8 cellular contexts compared by ENCODE assay signal in the genomic region with DNA sequence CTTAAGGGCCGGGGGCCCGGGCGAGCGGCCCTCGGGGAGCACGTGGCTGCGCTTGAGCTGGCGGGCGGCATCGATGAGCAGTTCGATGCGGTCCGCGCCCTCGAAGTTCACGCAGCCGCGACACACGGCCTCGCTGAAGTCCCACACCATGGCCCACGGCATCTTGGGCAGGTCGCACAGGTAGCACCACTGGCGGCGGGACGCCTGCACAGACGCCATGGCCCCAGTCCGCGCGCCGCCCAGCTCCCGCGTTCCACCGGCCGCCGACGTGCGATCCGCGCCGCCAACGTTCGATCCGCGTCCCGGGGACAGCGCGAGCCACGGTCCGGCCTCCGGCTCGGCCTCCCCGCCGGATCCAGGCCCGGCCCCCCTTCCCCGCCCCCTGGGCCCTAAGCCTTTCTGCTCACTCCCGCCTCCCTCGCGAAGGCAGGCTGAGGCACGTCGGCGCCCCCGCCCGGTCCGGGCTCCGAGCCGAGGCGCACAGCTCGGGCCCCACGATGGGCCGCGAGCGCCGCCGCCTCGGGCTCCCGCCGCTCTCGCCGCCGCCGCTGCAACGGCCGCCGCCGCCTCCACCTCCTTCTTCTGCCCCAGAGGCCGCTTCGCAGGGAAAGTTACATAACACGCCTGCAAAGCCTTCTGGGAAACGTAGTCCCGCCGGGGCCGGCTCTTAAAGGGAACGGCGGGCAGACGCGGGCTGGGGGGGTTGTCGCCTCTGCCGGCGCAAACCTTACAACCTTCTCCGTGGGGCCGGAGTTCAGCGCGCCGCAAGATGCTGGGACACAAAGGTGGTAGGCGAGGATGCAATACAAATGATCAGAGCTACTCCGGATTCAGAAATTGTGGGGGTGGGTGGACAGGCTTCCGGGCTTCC. TPM values are rescaled to one million over a fixed set of nuclear protein-coding genes. Genes with fewer than 3 reads are reported as not detected.
DNase-seq lines count a peak whose midpoint lies in the region; ATAC-seq and TF ChIP-seq lines count a peak whose summit lies in the region.

A gene with protein sequence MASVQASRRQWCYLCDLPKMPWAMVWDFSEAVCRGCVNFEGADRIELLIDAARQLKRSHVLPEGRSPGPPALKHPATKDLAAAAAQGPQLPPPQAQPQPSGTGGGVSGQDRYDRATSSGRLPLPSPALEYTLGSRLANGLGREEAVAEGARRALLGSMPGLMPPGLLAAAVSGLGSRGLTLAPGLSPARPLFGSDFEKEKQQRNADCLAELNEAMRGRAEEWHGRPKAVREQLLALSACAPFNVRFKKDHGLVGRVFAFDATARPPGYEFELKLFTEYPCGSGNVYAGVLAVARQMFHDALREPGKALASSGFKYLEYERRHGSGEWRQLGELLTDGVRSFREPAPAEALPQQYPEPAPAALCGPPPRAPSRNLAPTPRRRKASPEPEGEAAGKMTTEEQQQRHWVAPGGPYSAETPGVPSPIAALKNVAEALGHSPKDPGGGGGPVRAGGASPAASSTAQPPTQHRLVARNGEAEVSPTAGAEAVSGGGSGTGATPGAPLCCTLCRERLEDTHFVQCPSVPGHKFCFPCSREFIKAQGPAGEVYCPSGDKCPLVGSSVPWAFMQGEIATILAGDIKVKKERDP (minus strand): TSS at position 586 of the 871 bp plus-strand sequence. CDS start 367 bp downstream, at position 219.

- peak; percentile 91 for DNase-seq in DMS53 treated with DMSO at 0.1 percent for 48 hours (lab: John Stamatoyannopoulos, UW; ENCODE audit: unreplicated experiment)
- peak; percentile 97 for DNase-seq in GM23338 (ENCODE audit: low spot score)
- DNase-seq in activated T-helper 2 cell treated with anti-CD3 and anti-CD28 coated beads, Interferon-gamma antibody, Interleukin-2, Interleukin-4, amounts not matched to agents 10 μg/mL and 5 μg/mL and 100 μg/mL, durations not matched to agents 14 hours and 24 hours and 36 hours (ENCODE audit: low spot score): peak; percentile 86
- DNase-seq in fibroblast of peridontal ligament (ENCODE audit: extremely low read depth): peak; percentile 90
- peak; percentile 93 for DNase-seq in natural killer cell treated with Interleukin-12 subunit alpha and Interleukin-12 subunit beta and Interleukin-15 and Interleukin-18, amount 100 ng/mL, for 72 hours (ENCODE audit: low spot score)
- peak; percentile 82 to 92 (median 86) for DNase-seq in stimulated activated naive CD4-positive, alpha-beta T cell (lab: John Stamatoyannopoulos, UW)

- H3K9me2 ChIP-seq in GM23338 (ENCODE audit: insufficient read depth) (no peaks in the 10 kb centered on the region), Loucy (replicated peaks; ENCODE audit: low read depth, low read length) (no peaks in the 10 kb centered on the region)

- H4K20me1 ChIP-seq in GM23338 (replicated peaks; ENCODE audit: insufficient read depth) (0 out of 2 replicates have a peak, but pooled peaks cover 4% of the 10 kb centered on the region), Loucy (ENCODE audit: insufficient read depth, low read length, poor library complexity, severe bottlenecking) (peaks cover 27% of the 10 kb centered on the region)

- peak within 1 kb of the TSS; percentile 71 for H3K4me3 ChIP-seq in GM23338
- peak within 1 kb of the TSS; percentile 84 for H3K4me3 ChIP-seq in Loucy (ENCODE audit: low read length, poor library complexity, severe bottlenecking)

- H3K36me3 ChIP-seq in GM23338 (ENCODE audit: insufficient read depth) (no peaks in the 10 kb centered on the region), Loucy (ENCODE audit: insufficient read depth, low read length) (no peaks in the 10 kb centered on the region)

- peak; percentile 32 for ATAC-seq in GM23338
- peak; percentile 85 to 88 for ATAC-seq in natural killer cell treated with Interleukin-12 subunit alpha and Interleukin-12 subunit beta and Interleukin-15 and Interleukin-18, amount 100 ng/mL, for 72 hours

- H3K27ac ChIP-seq in GM23338 (ENCODE audit: low read depth): peak within 1 kb of the TSS; percentile 73

- H2AFZ ChIP-seq in GM23338: peak within 1 kb of the TSS; percentile 84
- peak within 1 kb of the TSS; percentile 88 for H2AFZ ChIP-seq in Loucy (ENCODE audit: low read length)

- peaks cover 2% of the 10 kb centered on the region; the same call in 1 of the 3 replicates for H3K9me3 Mint-ChIP-seq in GM23338
- no peaks in the 10 kb centered on the region for H3K9me3 Mint-ChIP-seq in activated T-helper 2 cell treated with anti-CD3 and anti-CD28 coated beads, Interferon-gamma antibody, Interleukin-2, Interleukin-4, amounts not matched to agents 10 μg/mL and 5 μg/mL and 100 μg/mL, durations not matched to agents 14 hours and 24 hours and 36 hours
- H3K9me3 Mint-ChIP-seq in natural killer cell treated with Interleukin-12 subunit alpha and Interleukin-12 subunit beta and Interleukin-15 and Interleukin-18, amount 100 ng/mL, for 72 hours: no peaks in the 10 kb centered on the region

- TF ChIP-seq POLR2A in Raji (IDR thresholded peaks at IDR 0.05; ENCODE audit: insufficient read depth, low read depth, low read length): peak; percentile 64

- peak within 1 kb of the TSS; percentile 99 for H3K27ac Mint-ChIP-seq in GM23338
- peak within 1 kb of the TSS; percentile 88 for H3K27ac Mint-ChIP-seq in activated T-helper 2 cell treated with anti-CD3 and anti-CD28 coated beads, Interferon-gamma antibody, Interleukin-2, Interleukin-4, amounts not matched to agents 10 μg/mL and 5 μg/mL and 100 μg/mL, durations not matched to agents 14 hours and 24 hours and 36 hours
- peak within 1 kb of the TSS; percentile 93 to 97 for H3K27ac Mint-ChIP-seq in natural killer cell treated with Interleukin-12 subunit alpha and Interleukin-12 subunit beta and Interleukin-15 and Interleukin-18, amount 100 ng/mL, for 72 hours

- peak within 1 kb of the TSS; percentile 81 for H3K4me2 ChIP-seq in GM23338
- H3K4me2 ChIP-seq in Loucy (ENCODE audit: low read depth, low read length, poor library complexity, severe bottlenecking): peak within 1 kb of the TSS; percentile 94

- 0 out of 2 replicates have a peak, but pooled peaks cover 5% of the 10 kb centered on the region for H3K79me2 ChIP-seq in GM23338 (replicated peaks; ENCODE audit: insufficient read depth)
- peaks cover 28% of the 10 kb centered on the region for H3K79me2 ChIP-seq in Loucy (ENCODE audit: insufficient read depth, low read length)

- peaks cover 8% of the 10 kb centered on the region for H3K36me3 Mint-ChIP-seq in GM23338 (ENCODE audit: low read depth)
- H3K36me3 Mint-ChIP-seq in activated T-helper 2 cell treated with anti-CD3 and anti-CD28 coated beads, Interferon-gamma antibody, Interleukin-2, Interleukin-4, amounts not matched to agents 10 μg/mL and 5 μg/mL and 100 μg/mL, durations not matched to agents 14 hours and 24 hours and 36 hours (ENCODE audit: low read depth): peaks cover 4% of the 10 kb centered on the region
- H3K36me3 Mint-ChIP-seq in natural killer cell treated with Interleukin-12 subunit alpha and Interleukin-12 subunit beta and Interleukin-15 and Interleukin-18, amount 100 ng/mL, for 72 hours: no peaks in the 10 kb centered on the region

- H3K4me1 ChIP-seq in GM23338 (ENCODE audit: insufficient read depth) (peaks cover 27% of the 10 kb centered on the region), Loucy (ENCODE audit: insufficient read depth, low read length, poor library complexity, severe bottlenecking) (peaks cover 21% of the 10 kb centered on the region)

- H3K9ac ChIP-seq in Loucy (ENCODE audit: low read depth, low read length, poor library complexity, severe bottlenecking): peak within 1 kb of the TSS; percentile 89

- intact Hi-C loops in activated T-helper 2 cell treated with anti-CD3 and anti-CD28 coated beads, Interferon-gamma antibody, Interleukin-2, Interleukin-4, amounts not matched to agents 10 μg/mL and 5 μg/mL and 100 μg/mL, durations not matched to agents 14 hours and 24 hours and 36 hours (cut with micrococcal nuclease): loop anchor here (1.0 kb wide), 3 partner anchors 17 to 110 kb away; a partner anchor contains a TSS

- no peak for TF ChIP-seq CTCF in GM23338 (conservative IDR thresholded peaks at IDR 0.05; ENCODE audit: low read depth in 2 of 2)
- TF ChIP-seq CTCF in Loucy (conservative IDR thresholded peaks at IDR 0.05; ENCODE audit: low read length): no peak

- H3K27me3 Mint-ChIP-seq in GM23338 (ENCODE audit: insufficient read depth, low read depth, poor library complexity): peaks cover 24% of the 10 kb centered on the region
- no peaks in the 10 kb centered on the region for H3K27me3 Mint-ChIP-seq in activated T-helper 2 cell treated with anti-CD3 and anti-CD28 coated beads, Interferon-gamma antibody, Interleukin-2, Interleukin-4, amounts not matched to agents 10 μg/mL and 5 μg/mL and 100 μg/mL, durations not matched to agents 14 hours and 24 hours and 36 hours (ENCODE audit: low read depth)
- H3K27me3 Mint-ChIP-seq in natural killer cell treated with Interleukin-12 subunit alpha and Interleukin-12 subunit beta and Interleukin-15 and Interleukin-18, amount 100 ng/mL, for 72 hours: peaks cover 0 to 4% of the 10 kb centered on the region in 2 donors

- H3K27me3 ChIP-seq in GM23338 (ENCODE audit: insufficient read depth) (no peaks in the 10 kb centered on the region), Loucy (ENCODE audit: insufficient read depth, low read length, poor library complexity, severe bottlenecking) (no peaks in the 10 kb centered on the region)

- peaks cover 23% of the 10 kb centered on the region for H3K4me1 Mint-ChIP-seq in GM23338
- H3K4me1 Mint-ChIP-seq in activated T-helper 2 cell treated with anti-CD3 and anti-CD28 coated beads, Interferon-gamma antibody, Interleukin-2, Interleukin-4, amounts not matched to agents 10 μg/mL and 5 μg/mL and 100 μg/mL, durations not matched to agents 14 hours and 24 hours and 36 hours (ENCODE audit: low read depth): peaks cover 15% of the 10 kb centered on the region
- peaks cover 23 to 25% of the 10 kb centered on the region in 2 donors for H3K4me1 Mint-ChIP-seq in natural killer cell treated with Interleukin-12 subunit alpha and Interleukin-12 subunit beta and Interleukin-15 and Interleukin-18, amount 100 ng/mL, for 72 hours (ENCODE audit: low read depth in 2 of 2)

- no peaks in the 10 kb centered on the region for H3K9me3 ChIP-seq in Loucy (ENCODE audit: insufficient read depth, low read depth, low read length)

- H3F3A ChIP-seq in GM23338 (replicated peaks; ENCODE audit: low read depth) (peaks cover 20% of the 10 kb centered on the region; the same call in 1 of the 2 replicates), Loucy (ENCODE audit: low read depth) (no peaks in the 10 kb centered on the region)

- H3K4me3 Mint-ChIP-seq in GM23338: peak within 1 kb of the TSS; percentile 95
- peak within 1 kb of the TSS; percentile 88 for H3K4me3 Mint-ChIP-seq in activated T-helper 2 cell treated with anti-CD3 and anti-CD28 coated beads, Interferon-gamma antibody, Interleukin-2, Interleukin-4, amounts not matched to agents 10 μg/mL and 5 μg/mL and 100 μg/mL, durations not matched to agents 14 hours and 24 hours and 36 hours (ENCODE audit: low read depth)
- H3K4me3 Mint-ChIP-seq in natural killer cell treated with Interleukin-12 subunit alpha and Interleukin-12 subunit beta and Interleukin-15 and Interleukin-18, amount 100 ng/mL, for 72 hours: peak within 1 kb of the TSS; percentile 99

RNA-seq across cellular contexts. Expression of the gene that starts here (rescaled TPM):
- 36.0 and 41.6 TPM in 2 replicates for total RNA-seq in GM23338 (2014; rRNA removed; shearing (Covaris generic))
- polyA plus RNA-seq in GM23338 (2016; fragmentation: Nextera tagmentation; extraction: Ambion mirVana): 9.7 and 10.4 TPM in 2 replicates
- 15.7 and 17.1 TPM in 2 replicates for total RNA-seq in activated T-helper 2 cell treated with anti-CD3 and anti-CD28 coated beads, Interferon-gamma antibody, Interleukin-2, Interleukin-4, amounts not matched to agents 10 μg/mL and 5 μg/mL and 100 μg/mL, durations not matched to agents 14 hours and 24 hours and 36 hours
- 10 to 100 TPM; 14.5 to 18.2 TPM for total RNA-seq in natural killer cell treated with Interleukin-12 subunit alpha and Interleukin-12 subunit beta and Interleukin-15 and Interleukin-18, amount 100 ng/mL, for 72 hours

Comparison
In these comparisons a context has a peak if more than half of its experiments do, and no peak if none do; other contexts are left out.
1. Peak in every context shown above with its lines: DNase-seq, ATAC-seq, H3K4me3 ChIP-seq and H3K27ac ChIP-seq.